Comparison of ENCODE assay signal across 10 cellular contexts in the genomic region with DNA sequence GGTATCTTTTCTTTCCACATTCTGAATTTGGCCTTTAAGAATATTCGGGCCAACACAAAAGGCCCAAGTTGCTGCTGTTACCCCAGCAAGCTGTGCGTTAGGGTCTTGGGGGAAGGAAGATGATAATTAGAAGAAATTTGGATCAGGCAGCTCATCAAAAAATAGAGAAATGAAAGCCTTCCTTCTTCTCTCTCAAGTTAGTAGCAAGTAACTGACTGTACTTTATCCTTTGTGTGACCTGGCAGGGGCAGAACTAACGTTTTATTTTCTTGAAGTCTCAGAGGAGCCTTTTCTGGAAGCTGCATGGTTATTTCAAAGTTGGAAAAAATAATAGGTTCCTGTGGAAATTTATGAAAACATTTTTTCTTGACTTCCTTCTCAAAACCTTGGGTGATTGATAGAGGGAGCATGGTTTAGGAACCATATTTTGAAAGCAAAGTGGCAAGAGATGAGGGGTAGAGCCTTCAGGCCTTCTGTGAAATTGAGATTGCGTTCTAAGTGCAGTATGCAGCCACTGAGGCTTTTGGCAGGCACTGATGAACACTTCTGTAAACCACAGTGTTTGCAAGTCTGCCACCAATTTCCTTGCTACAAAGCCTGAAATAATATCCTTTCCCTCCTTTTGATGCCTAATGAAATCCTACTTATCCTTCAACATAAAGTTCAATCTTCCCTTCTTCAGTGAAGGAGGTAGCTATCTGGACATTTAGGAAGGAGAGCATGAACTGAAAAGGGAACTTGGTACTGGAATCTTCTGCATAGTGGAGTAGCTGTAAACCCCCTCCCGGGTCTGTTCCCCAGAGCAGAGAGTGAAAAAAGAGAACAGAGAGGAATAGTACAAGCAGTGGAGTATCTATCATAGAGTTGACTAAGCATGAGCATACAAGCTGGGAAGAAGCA.
DNase-seq lines count a peak whose midpoint lies in the region; ATAC-seq and TF ChIP-seq lines count a peak whose summit lies in the region.
"Had no signal": no experiment of that assay in that cellular context is flagged by ENCODE, and none has a peak within 500 bp of the region (broad histone marks: within the 10 kb centered on the region; RNA-seq: fewer than 3 reads in every experiment).

No MANE protein-coding gene starts in this region.

- peaks cover 20% of the 10 kb centered on the region for H3K4me1 ChIP-seq in ACC112 (ENCODE audit: control insufficient read depth, insufficient read depth, low read length, unreplicated experiment)
- no peaks in the 10 kb centered on the region for H3K4me1 ChIP-seq in GM23248 (ENCODE audit: insufficient read depth)
- H3K4me1 ChIP-seq in left lung: peaks cover 0 to 38% of the 10 kb centered on the region in 2 donors
- no peaks in the 10 kb centered on the region; a peak in 1 of 4 replicates for H3K4me1 ChIP-seq in SK-N-SH (ENCODE audit: control insufficient read depth in 1 of 2, insufficient read depth in 2 of 2, low read depth in 1 of 2, low read length in 1 of 2)
- H3K4me1 ChIP-seq: SJCRH30 had no signal

- no peaks in the 10 kb centered on the region for H3F3A ChIP-seq in GM23248 (ENCODE audit: insufficient read depth)
- H3F3A ChIP-seq in SK-N-SH (replicated peaks; ENCODE audit: insufficient read depth): no peaks in the 10 kb centered on the region

- CTCF ChIA-PET in SK-N-SH (lab: Yijun Ruan, JAX): interaction anchor here (1.1 kb wide), 1 partner anchor 9 kb away, joined by 3 read pairs; no protein-coding TSS in a partner anchor

- H3K9me3 ChIP-seq in GM23248 (ENCODE audit: low read depth) (no peaks in the 10 kb centered on the region), left lung (no peaks in the 10 kb centered on the region), SK-N-SH (no peaks in the 10 kb centered on the region)
- H3K9me3 ChIP-seq: SJCRH30 had no signal

- H4K20me1 ChIP-seq in GM23248 (ENCODE audit: insufficient read depth) (no peaks in the 10 kb centered on the region), SK-N-SH (ENCODE audit: insufficient read depth) (no peaks in the 10 kb centered on the region)

- no peak for DNase-seq in GM23248
- peak; percentile 59 for DNase-seq in NOMO-1 treated with dmso at 0.1 percent for 144 hours (lab: John Stamatoyannopoulos, UW; ENCODE audit: unreplicated experiment)
- DNase-seq in left lung: no peak
- DNase-seq in head of caudate nucleus: no peak
- DNase-seq in SK-N-SH: no peak
- DNase-seq in activated gamma-delta T cell treated with Interleukin-2 at 50 U/mL for 16 hours: no peak
- DNase-seq in HCEC 1CT: no peak

- no peak overlapping the region for H3K4me2 ChIP-seq in GM23248 (ENCODE audit: unreplicated experiment)
- no peak overlapping the region for H3K4me2 ChIP-seq in SK-N-SH

- 25 to 33% methylated on average over 5 of the region's 5 CpGs for WGBS in GM23248 (ENCODE audit: low coverage in 1 of 2, low lambda C conversion rate in 2 of 2, missing lambda C conversion rate in 2 of 2), 2 experiments
- WGBS in SK-N-SH (ENCODE audit: low lambda C conversion rate): 81% methylated on average over 5 of the region's 5 CpGs

- H3K27me3 ChIP-seq in ACC112 (ENCODE audit: insufficient read depth, low read length) (no peaks in the 10 kb centered on the region), GM23248 (replicated peaks; ENCODE audit: insufficient read depth) (no peaks in the 10 kb centered on the region), left lung (no peaks in the 10 kb centered on the region), SK-N-SH (ENCODE audit: insufficient read depth) (no peaks in the 10 kb centered on the region)
- H3K27me3 ChIP-seq: SJCRH30 had no signal

- POLR2A ChIA-PET in SK-N-SH (lab: Yijun Ruan, JAX): no interaction called here

- TF ChIP-seq RAD21 in SK-N-SH (IDR thresholded peaks at IDR 0.05; ENCODE audit: low read length): no peak

- intact Hi-C loops in left lung (cut with DNase I) (no loop called here), head of caudate nucleus (cut with DNase I) (no loop called here)

- H3K36me3 ChIP-seq in ACC112 (ENCODE audit: insufficient read depth, low read length) (no peaks in the 10 kb centered on the region), GM23248 (ENCODE audit: low read depth) (no peaks in the 10 kb centered on the region), left lung (no peaks in the 10 kb centered on the region), SK-N-SH (replicated peaks in 1 of 2; ENCODE audit: control insufficient read depth in 1 of 2, insufficient read depth in 2 of 2, low read length in 1 of 2) (no peaks in the 10 kb centered on the region)
- H3K36me3 ChIP-seq: SJCRH30 had no signal

- no peak for TF ChIP-seq EP300 in SK-N-SH (IDR thresholded peaks at IDR 0.05; ENCODE audit: borderline replicate concordance in 1 of 2, low read depth in 1 of 2, low read length in 1 of 2)

- in situ Hi-C loops in GM23248 (cut with MboI): no loop called here

- H3K27ac ChIP-seq in ACC112 (ENCODE audit: low read depth, low read length) (peak overlapping the region; percentile 70), GM23248 (no peak overlapping the region), left lung (peak overlapping the region in 1 of 2 donors; percentile 81), SK-N-SH (ENCODE audit: low read depth in 2 of 2, low read length in 1 of 2) (no peak overlapping the region)
- H3K27ac ChIP-seq: C4-2B, SJCRH30 had no signal

- H2AFZ ChIP-seq in ACC112 (ENCODE audit: low read length, unreplicated experiment) (peak overlapping the region; percentile 5), GM23248 (peak overlapping the region; percentile 59), SK-N-SH (ENCODE audit: low read depth) (no peak overlapping the region; the same call in none of the 2 replicates)

- H3K9me2 ChIP-seq in GM23248 (ENCODE audit: insufficient read depth): no peaks in the 10 kb centered on the region
- no peaks in the 10 kb centered on the region for H3K9me2 ChIP-seq in SK-N-SH

- ATAC-seq in left lung: peak; percentile 47

- TF ChIP-seq CTCF in left lung (IDR thresholded peaks at IDR 0.05): no peak
- TF ChIP-seq CTCF in SK-N-SH (IDR thresholded peaks at IDR 0.05): no peak

- no peak overlapping the region for H3K9ac ChIP-seq in GM23248
- H3K9ac ChIP-seq in SK-N-SH: no peak overlapping the region

- no peaks in the 10 kb centered on the region for H3K79me2 ChIP-seq in ACC112 (ENCODE audit: control insufficient read depth, insufficient read depth, low read length, unreplicated experiment)
- H3K79me2 ChIP-seq in GM23248 (ENCODE audit: insufficient read depth): no peaks in the 10 kb centered on the region
- H3K79me2 ChIP-seq in SK-N-SH (ENCODE audit: insufficient read depth): no peaks in the 10 kb centered on the region

- peak overlapping the region; percentile 26 for H3K4me3 ChIP-seq in ACC112 (ENCODE audit: low read depth, low read length)
- H3K4me3 ChIP-seq in GM23248: no peak overlapping the region
- no peak overlapping the region for H3K4me3 ChIP-seq in left lung
- no peak overlapping the region for H3K4me3 ChIP-seq in SK-N-SH (ENCODE audit: low read depth in 2 of 2, low read length in 1 of 2)
- H3K4me3 ChIP-seq: SJCRH30 had no signal

TF ChIP-seq in SK-N-SH, 30 proteins besides CTCF, POLR2A, EP300 and RAD21:
- TF ChIP-seq CHD2 (IDR thresholded peaks at IDR 0.05; ENCODE audit: low read length, partially characterized antibody): no peak
